30 cellular contexts compared by ENCODE assay signal in the genomic region with DNA sequence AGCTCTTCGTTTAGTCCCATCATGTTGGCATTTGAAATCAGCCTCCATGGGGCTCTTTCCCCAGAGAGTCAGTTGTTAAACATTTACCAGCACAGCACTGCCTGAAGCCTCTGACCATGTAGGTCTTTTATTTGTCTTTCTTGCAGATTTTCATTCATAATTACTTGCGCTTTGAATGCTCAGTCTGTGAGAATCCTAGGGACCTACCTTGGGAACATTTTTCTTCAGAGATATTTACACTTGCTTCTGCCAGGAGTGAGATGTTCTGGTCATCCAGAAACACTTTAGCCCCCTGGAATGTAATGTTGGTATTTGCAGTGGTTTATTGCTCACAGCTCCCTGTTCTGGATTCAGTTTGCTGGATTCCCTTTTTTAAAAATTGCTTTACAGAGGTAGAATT. TPM values are rescaled to one million over a fixed set of nuclear protein-coding genes. Genes with fewer than 3 reads are reported as not detected.
"Had no signal": no experiment of that assay in that cellular context is flagged by ENCODE, and none has a peak within 500 bp of the region (broad histone marks: within the 10 kb centered on the region; RNA-seq: fewer than 3 reads in every experiment).

No MANE protein-coding gene starts in this region.

- H3K4me3 Mint-ChIP-seq: naive thymus-derived CD4-positive, alpha-beta T cell; nephron; stimulated activated memory B cell treated with anti-CD40 and anti-IgM and Interleukin-4, amounts not matched to agents 10 μg/mL and 1 μg/mL and 100 μg/mL, for 72 hours had no signal

- H3K36me3 Mint-ChIP-seq: naive thymus-derived CD4-positive, alpha-beta T cell; stimulated activated memory B cell treated with anti-CD40 and anti-IgM and Interleukin-4, amounts not matched to agents 10 μg/mL and 1 μg/mL and 100 μg/mL, for 72 hours had no signal

- H3K27ac ChIP-seq: dorsolateral prefrontal cortex, epithelial cell of prostate, esophagus muscularis mucosa, foreskin keratinocyte, gastroesophageal sphincter, left lung, prostate gland, skin epidermis, spleen, testis, tibial artery, upper lobe of left lung had no signal

- H3K27ac Mint-ChIP-seq: naive thymus-derived CD4-positive, alpha-beta T cell; nephron; stimulated activated memory B cell treated with anti-CD40 and anti-IgM and Interleukin-4, amounts not matched to agents 10 μg/mL and 1 μg/mL and 100 μg/mL, for 72 hours had no signal

- H3K4me1 ChIP-seq: esophagus muscularis mucosa, gastroesophageal sphincter, left lung, prostate gland, spleen, testis, tibial artery, upper lobe of left lung had no signal

- H3K4me1 Mint-ChIP-seq: naive thymus-derived CD4-positive, alpha-beta T cell; nephron had no signal

- H3K36me3 ChIP-seq: esophagus muscularis mucosa, gastroesophageal sphincter, left lung, prostate gland, spleen, tibial artery, upper lobe of left lung had no signal

- H3K4me3 ChIP-seq: dorsolateral prefrontal cortex, esophagus muscularis mucosa, gastroesophageal sphincter, left lung, prostate gland, skin epidermis, spleen, testis, tibial artery, upper lobe of left lung had no signal

- DNase-seq: dorsolateral prefrontal cortex; effector CD4-positive, alpha-beta T cell; foreskin keratinocyte; head of caudate nucleus; kidney; left cardiac atrium; left lung; mesendoderm; midbrain; naive thymus-derived CD4-positive, alpha-beta T cell; nucleus accumbens; right cardiac atrium; spleen; stimulated activated CD4-positive, alpha-beta T cell treated with anti-CD3 and anti-CD28 coated beads, Interleukin-4, amount 100 ng/mL, for 4 hours; stimulated activated naive CD8-positive, alpha-beta T cell treated with anti-CD3 and anti-CD28 coated beads, Interleukin-15, Interleukin-2, amounts not matched to agents 100 U/mL and 50 U/mL, for 24 hours; substantia nigra; testis; tibial artery; upper lobe of left lung had no signal

- H3K27me3 ChIP-seq: testis, tibial artery had no signal

- H3K9me3 ChIP-seq: esophagus muscularis mucosa, left lung, prostate gland, spleen, testis, tibial artery, upper lobe of left lung had no signal

- H3K9me3 Mint-ChIP-seq: naive thymus-derived CD4-positive, alpha-beta T cell; nephron; stimulated activated memory B cell treated with anti-CD40 and anti-IgM and Interleukin-4, amounts not matched to agents 10 μg/mL and 1 μg/mL and 100 μg/mL, for 72 hours had no signal

RNA-seq across cellular contexts. Expression of gene RPH3A, which starts 41.7 kb away (rescaled TPM):
- total RNA-seq: fibroblast of lung, foreskin keratinocyte, lower leg skin, lung microvascular endothelial cell, osteocyte, prostate gland, right cardiac atrium had no signal
- polyA plus RNA-seq: fibroblast of lung; foreskin keratinocyte; naive thymus-derived CD4-positive, alpha-beta T cell; right cardiac atrium had no signal
